ENCODE assay signal across 2 cellular contexts in the genomic region with DNA sequence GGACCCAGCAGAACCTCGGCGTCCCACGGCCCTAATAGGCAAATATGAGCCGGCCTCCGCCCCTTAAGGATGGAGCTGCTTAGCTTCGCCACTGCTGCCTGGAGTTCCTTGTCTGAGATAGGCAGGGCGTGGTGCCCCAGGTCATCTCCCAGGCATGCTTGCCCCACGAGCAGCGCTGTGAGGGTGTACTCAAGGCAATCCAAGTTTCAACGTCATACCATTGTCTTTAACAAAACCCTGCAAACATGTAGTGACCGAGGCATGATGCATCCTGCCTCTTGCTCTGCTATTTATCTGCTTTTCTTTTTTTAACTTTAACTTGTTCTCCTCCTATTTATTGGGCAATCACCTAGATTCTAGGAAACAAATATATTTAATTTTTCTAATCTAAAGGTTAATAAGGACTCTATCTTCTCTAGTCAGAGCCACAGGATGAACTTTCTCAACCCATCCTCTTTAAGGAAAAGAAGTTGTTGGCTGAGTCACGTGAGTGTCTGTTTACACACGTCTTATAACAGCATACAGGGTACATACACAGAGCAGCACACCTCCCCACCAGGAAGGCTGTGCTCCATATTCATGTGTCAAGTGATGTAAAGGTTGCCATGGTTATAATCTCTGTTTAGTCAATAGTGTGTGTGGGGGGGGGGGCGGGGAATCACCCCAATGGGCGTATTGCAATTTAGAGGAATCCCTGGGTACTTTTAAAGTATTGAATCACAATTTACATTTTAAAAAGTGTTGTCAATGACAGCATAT.
TF ChIP-seq lines count a peak whose summit lies in the region.

No MANE protein-coding gene starts in this region.

TF ChIP-seq in IMR-90, 13 proteins besides CTCF, POLR2A, EP300 and RAD21:
- TF ChIP-seq RFX5 (IDR thresholded peaks at IDR 0.05; ENCODE audit: low read depth, low read length), result no peak
- TF ChIP-seq SMC3 (IDR thresholded peaks at IDR 0.05; ENCODE audit: low read depth, low read length), result 0 out of 2 replicates have a peak, but pooled peaks have one; percentile 11
- peak; percentile 32; the same call in 1 of the 2 replicates for TF ChIP-seq NFE2L2 (IDR thresholded peaks at IDR 0.05; ENCODE audit: low read depth, low read length)
- TF ChIP-seq MAFK (IDR thresholded peaks at IDR 0.05; ENCODE audit: low read depth, low read length), result no peak
- TF ChIP-seq USF2 (IDR thresholded peaks at IDR 0.05; ENCODE audit: low read depth, low read length), result peak; percentile 89
- TF ChIP-seq BHLHE40 (IDR thresholded peaks at IDR 0.05; ENCODE audit: low read depth, low read length), result peak; percentile 94
- TF ChIP-seq FOS (IDR thresholded peaks at IDR 0.05; ENCODE audit: low read depth, low read length), result peak; percentile 38; the same call in 1 of the 2 replicates
- TF ChIP-seq RCOR1 (IDR thresholded peaks at IDR 0.05; ENCODE audit: insufficient replicate concordance, low read length), result peak; percentile 22
- TF ChIP-seq, protein P1, sequence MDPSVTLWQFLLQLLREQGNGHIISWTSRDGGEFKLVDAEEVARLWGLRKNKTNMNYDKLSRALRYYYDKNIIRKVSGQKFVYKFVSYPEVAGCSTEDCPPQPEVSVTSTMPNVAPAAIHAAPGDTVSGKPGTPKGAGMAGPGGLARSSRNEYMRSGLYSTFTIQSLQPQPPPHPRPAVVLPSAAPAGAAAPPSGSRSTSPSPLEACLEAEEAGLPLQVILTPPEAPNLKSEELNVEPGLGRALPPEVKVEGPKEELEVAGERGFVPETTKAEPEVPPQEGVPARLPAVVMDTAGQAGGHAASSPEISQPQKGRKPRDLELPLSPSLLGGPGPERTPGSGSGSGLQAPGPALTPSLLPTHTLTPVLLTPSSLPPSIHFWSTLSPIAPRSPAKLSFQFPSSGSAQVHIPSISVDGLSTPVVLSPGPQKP (IDR thresholded peaks at IDR 0.05; ENCODE audit: borderline replicate concordance, low read depth, low read length), result no peak
- peak; percentile 61; the same call in 1 of the 2 replicates for TF ChIP-seq CHD1 (IDR thresholded peaks at IDR 0.05; ENCODE audit: low read depth, low read length)
- no peak for TF ChIP-seq MXI1 (IDR thresholded peaks at IDR 0.05; ENCODE audit: borderline replicate concordance, low read depth, low read length)
- peak; percentile 79 for TF ChIP-seq CEBPB (IDR thresholded peaks at IDR 0.05; ENCODE audit: low read depth, low read length)
- TF ChIP-seq MAZ (IDR thresholded peaks at IDR 0.05; ENCODE audit: borderline replicate concordance, low read depth, low read length), result no peak; the same call in 1 of the 2 replicates

TF ChIP-seq in GM12878, 131 proteins besides CTCF, POLR2A, EP300 and RAD21:
- no peak for TF ChIP-seq PAX8 (IDR thresholded peaks at IDR 0.05)
- no peak for TF ChIP-seq PML (IDR thresholded peaks at IDR 0.05; ENCODE audit: low read length)
- TF ChIP-seq ASH2L (IDR thresholded peaks at IDR 0.05; ENCODE audit: borderline replicate concordance, low read depth), result no peak
- no peak for TF ChIP-seq EED (IDR thresholded peaks at IDR 0.05; ENCODE audit: low read depth)
- no peak for TF ChIP-seq SUZ12 (IDR thresholded peaks at IDR 0.05; ENCODE audit: unreplicated experiment)
- TF ChIP-seq, protein P2, sequence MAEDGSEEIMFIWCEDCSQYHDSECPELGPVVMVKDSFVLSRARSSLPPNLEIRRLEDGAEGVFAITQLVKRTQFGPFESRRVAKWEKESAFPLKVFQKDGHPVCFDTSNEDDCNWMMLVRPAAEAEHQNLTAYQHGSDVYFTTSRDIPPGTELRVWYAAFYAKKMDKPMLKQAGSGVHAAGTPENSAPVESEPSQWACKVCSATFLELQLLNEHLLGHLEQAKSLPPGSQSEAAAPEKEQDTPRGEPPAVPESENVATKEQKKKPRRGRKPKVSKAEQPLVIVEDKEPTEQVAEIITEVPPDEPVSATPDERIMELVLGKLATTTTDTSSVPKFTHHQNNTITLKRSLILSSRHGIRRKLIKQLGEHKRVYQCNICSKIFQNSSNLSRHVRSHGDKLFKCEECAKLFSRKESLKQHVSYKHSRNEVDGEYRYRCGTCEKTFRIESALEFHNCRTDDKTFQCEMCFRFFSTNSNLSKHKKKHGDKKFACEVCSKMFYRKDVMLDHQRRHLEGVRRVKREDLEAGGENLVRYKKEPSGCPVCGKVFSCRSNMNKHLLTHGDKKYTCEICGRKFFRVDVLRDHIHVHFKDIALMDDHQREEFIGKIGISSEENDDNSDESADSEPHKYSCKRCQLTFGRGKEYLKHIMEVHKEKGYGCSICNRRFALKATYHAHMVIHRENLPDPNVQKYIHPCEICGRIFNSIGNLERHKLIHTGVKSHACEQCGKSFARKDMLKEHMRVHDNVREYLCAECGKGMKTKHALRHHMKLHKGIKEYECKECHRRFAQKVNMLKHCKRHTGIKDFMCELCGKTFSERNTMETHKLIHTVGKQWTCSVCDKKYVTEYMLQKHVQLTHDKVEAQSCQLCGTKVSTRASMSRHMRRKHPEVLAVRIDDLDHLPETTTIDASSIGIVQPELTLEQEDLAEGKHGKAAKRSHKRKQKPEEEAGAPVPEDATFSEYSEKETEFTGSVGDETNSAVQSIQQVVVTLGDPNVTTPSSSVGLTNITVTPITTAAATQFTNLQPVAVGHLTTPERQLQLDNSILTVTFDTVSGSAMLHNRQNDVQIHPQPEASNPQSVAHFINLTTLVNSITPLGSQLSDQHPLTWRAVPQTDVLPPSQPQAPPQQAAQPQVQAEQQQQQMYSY (CRISPR knock-in tag; IDR thresholded peaks at IDR 0.05), result no peak
- no peak for TF ChIP-seq CBX3 (IDR thresholded peaks at IDR 0.05; ENCODE audit: borderline replicate concordance, low read depth)
- no peak for TF ChIP-seq ZNF384 (IDR thresholded peaks at IDR 0.05; ENCODE audit: borderline replicate concordance, low read depth, low read length)
